Comparison of ENCODE assay signal across 8 cellular contexts in genomic region chr4:186144596-186145569, GRCh38. TPM values are rescaled to one million over a fixed set of nuclear protein-coding genes. Genes with fewer than 3 reads are reported as not detected.
A peak's percentile ranks its signal among the peaks of the same experiment; 100 is the strongest.
DNase-seq lines count a peak whose midpoint lies in the region; ATAC-seq and TF ChIP-seq lines count a peak whose summit lies in the region.

No MANE protein-coding gene starts in this region.

- H3K9ac ChIP-seq in adipocyte (ENCODE audit: low read length) = peak overlapping the region; percentile 82

- H3K27me3 ChIP-seq in adipocyte (replicated peaks; ENCODE audit: control insufficient read depth, insufficient read depth, low read length) (no peaks in the 10 kb centered on the region), heart right ventricle (peaks cover 0 to 46% (median 0%) of the 10 kb centered on the region in 7 donors), ovary (no peaks in the 10 kb centered on the region)

- in situ Hi-C loops in KBM-7 (cut with MboI; ENCODE audit: low pct_unique_long_range_greater_than_20kb, low sequenced_read_pairs) = no loop called here

- peak; percentile 33 for ATAC-seq in GM21447 (IDR thresholded peaks at IDR 0.05; ENCODE audit: unreplicated experiment)
- peak; percentile 72 to 88 (median 77) for ATAC-seq in heart right ventricle

- H3K4me1 ChIP-seq in adipocyte (ENCODE audit: control insufficient read depth, insufficient read depth, low read length) = peaks cover 18% of the 10 kb centered on the region
- H3K4me1 ChIP-seq in heart right ventricle = peaks cover 0 to 24% (median 13%) of the 10 kb centered on the region in 9 donors
- peaks cover 1% of the 10 kb centered on the region for H3K4me1 ChIP-seq in ovary (ENCODE audit: insufficient read depth)

- TF ChIP-seq POLR2A in ovary (IDR thresholded peaks at IDR 0.05) = no peak

- TF ChIP-seq EP300 in ovary (IDR thresholded peaks at IDR 0.05) = no peak

- WGBS in heart right ventricle, 2 donors = 0% methylated on average over 41 to 105 of the region's 108 CpGs
- 0 to 1% (median 1%) methylated on average over 40 to 105 of the region's 108 CpGs for WGBS in ovary, 3 donors

- intact Hi-C loops in heart right ventricle (cut with DNase I) (loop anchor here in 2 of 10 donors (5.0 kb wide), 2 partner anchors 47 to 78 kb away; partner anchors contain the start of genes CYP4V2 (in 1 of the 2) and TLR3 (in 1 of the 2)), ovary (cut with DNase I) (loop anchor here in 1 of 4 donors (10.0 kb wide), 1 partner anchor 50 kb away; the partner anchor contains the start of gene CYP4V2)

- H3K4me3 ChIP-seq in adipocyte (ENCODE audit: low read length) (peak overlapping the region; percentile 83), heart right ventricle (peak overlapping the region; percentile 44 to 74 (median 63)), ovary (peak overlapping the region; percentile 57)

- H3K36me3 ChIP-seq in adipocyte (ENCODE audit: control insufficient read depth, insufficient read depth, low read length, severe bottlenecking) (no peaks in the 10 kb centered on the region), heart right ventricle (no peaks in the 10 kb centered on the region), ovary (no peaks in the 10 kb centered on the region)

- peak overlapping the region; percentile 13 to 83 (median 78) for H3K27ac ChIP-seq in heart right ventricle
- H3K27ac ChIP-seq in ovary = peak overlapping the region; percentile 78 to 88

- no peak for TF ChIP-seq CTCF in heart right ventricle (IDR thresholded peaks at IDR 0.05)
- no peak for TF ChIP-seq CTCF in ovary (IDR thresholded peaks at IDR 0.05)

- no peaks in the 10 kb centered on the region for H3K9me3 ChIP-seq in adipocyte (ENCODE audit: control insufficient read depth, low read length)
- H3K9me3 ChIP-seq in heart right ventricle = no peaks in the 10 kb centered on the region
- H3K9me3 ChIP-seq in ovary = no peaks in the 10 kb centered on the region

- peak; percentile 44 for DNase-seq in EL
- DNase-seq in KBM-7 = peak; percentile 56
- peak; percentile 83 for DNase-seq in adipocyte (ENCODE audit: low read depth)
- peak; percentile 51 to 73 for DNase-seq in heart right ventricle
- peak; percentile 59 to 80 (median 75) for DNase-seq in ovary
- no peak for DNase-seq in NCI-H187 (lab: John Stamatoyannopoulos, UW)
- no peak for DNase-seq in NK-92 (lab: John Stamatoyannopoulos, UW; ENCODE audit: unreplicated experiment)

RNA-seq across cellular contexts. Expression of gene FAM149A, which starts 40.4 kb away (rescaled TPM):
- 10 to 100 TPM in 6 of 10 donors, 1 to 10 TPM in 4; 8.0 to 13.7 (median 10.5) TPM for total RNA-seq in heart right ventricle
- 1 to 10 TPM; 1.2 to 4.4 TPM for polyA plus RNA-seq in heart right ventricle
- 10 to 100 TPM in 5 of 7 donors, 1 to 10 TPM in 2; 6.4 to 14.6 (median 12.7) TPM for total RNA-seq in ovary
- 10 to 100 TPM in 1 of 2 donors, 1 to 10 TPM in 1; 9.4 to 16.1 TPM for polyA plus RNA-seq in ovary

RNA-seq across cellular contexts. Expression of gene CYP4V2, which starts 46.5 kb away (rescaled TPM):
- total RNA-seq in heart right ventricle (10 to 100 TPM; 16.1 to 37.9 (median 25.9) TPM), ovary (10 to 100 TPM; 11.9 to 35.3 (median 21.0) TPM)
- polyA plus RNA-seq in heart right ventricle (10 to 100 TPM in 1 of 2 donors, 1 to 10 TPM in 1; 8.1 to 35.3 TPM), ovary (10 to 100 TPM in 1 of 2 donors, 1 to 10 TPM in 1; 8.5 to 12.4 TPM)

Comparison
In these comparisons a context has a peak if more than half of its experiments do, and no peak if none do; other contexts are left out.
1. DNase-seq: peak in EL (single experiment), KBM-7 (single experiment), adipocyte (single experiment), heart right ventricle (2 of 2) and ovary (5 of 5); none in NCI-H187 (0 of 2) and NK-92 (single experiment).
2. Peak in every context shown above with its lines, with median percentiles within 50 percentile points of each other: H3K4me3 ChIP-seq.